8 cellular contexts compared by ENCODE assay signal in the genomic region with DNA sequence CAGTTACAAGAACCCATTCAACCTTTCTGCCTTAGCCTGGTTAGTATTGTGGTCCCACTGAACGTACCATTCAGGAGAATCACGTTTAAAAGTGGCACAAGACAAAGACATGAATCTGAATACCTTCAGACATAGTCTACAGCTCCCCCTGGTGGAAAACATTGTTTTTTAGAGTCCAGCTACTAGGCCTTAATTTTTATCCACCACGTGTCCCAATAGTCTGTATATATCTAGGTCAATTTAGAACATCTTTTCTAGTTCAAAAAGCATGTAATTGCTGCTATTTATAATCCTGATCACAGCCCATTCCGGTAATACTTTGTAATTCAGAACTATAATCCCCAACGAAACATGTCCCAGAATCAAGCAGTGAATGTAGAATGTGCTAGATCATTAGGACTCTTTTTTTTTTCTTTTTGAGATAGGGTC. TPM values are rescaled to one million over a fixed set of nuclear protein-coding genes. Genes with fewer than 3 reads are reported as not detected.
DNase-seq lines count a peak whose midpoint lies in the region; ATAC-seq, FAIRE-seq and TF ChIP-seq lines count a peak whose summit lies in the region.

No MANE protein-coding gene starts in this region.

- H3K9me3 Mint-ChIP-seq in T-helper 2 cell treated with Interferon-gamma antibody and Interleukin-4, amounts not matched to agents 5 μg/mL and 100 μg/mL, for 36 hours: no peaks in the 10 kb centered on the region
- no peaks in the 10 kb centered on the region for H3K9me3 Mint-ChIP-seq in stimulated activated naive CD8-positive, alpha-beta T cell treated with anti-CD3 and anti-CD28 coated beads, Interleukin-15, amount 100 ng/mL, for 72 hours

- peak; percentile 71 to 77 (median 76) for ATAC-seq in right lobe of liver
- ATAC-seq in stimulated activated naive CD8-positive, alpha-beta T cell treated with anti-CD3 and anti-CD28 coated beads, Interleukin-15, amount 100 ng/mL, for 72 hours: peak; percentile 60
- ATAC-seq in HG03135 (IDR thresholded peaks at IDR 0.05; ENCODE audit: unreplicated experiment): no peak

- 5% methylated on average over 5 of the region's 5 CpGs for whole genome bisulfite sequencing in right lobe of liver (ENCODE audit: insufficient coverage, low coverage, low lambda C conversion rate, missing lambda C conversion rate)

- H3K27ac ChIP-seq in right lobe of liver: no peak overlapping the region

- intact Hi-C loops in right lobe of liver (cut with DNase I): loop anchor here in 1 of 2 donors (5.0 kb wide), 1 partner anchor 76 kb away; no protein-coding TSS in a partner anchor

- H3K27ac Mint-ChIP-seq in T-helper 2 cell treated with Interferon-gamma antibody and Interleukin-4, amounts not matched to agents 5 μg/mL and 100 μg/mL, for 36 hours: no peak overlapping the region
- H3K27ac Mint-ChIP-seq in stimulated activated naive CD8-positive, alpha-beta T cell treated with anti-CD3 and anti-CD28 coated beads, Interleukin-15, amount 100 ng/mL, for 72 hours: peak overlapping the region in 1 of 2 donors; percentile 22

- no peaks in the 10 kb centered on the region for H3K36me3 ChIP-seq in right lobe of liver

- H3K9me3 ChIP-seq in right lobe of liver: no peaks in the 10 kb centered on the region

- no peak overlapping the region for H3K4me3 ChIP-seq in right lobe of liver

- H3K4me1 ChIP-seq in right lobe of liver: peaks cover 0 to 5% (median 0%) of the 10 kb centered on the region in 4 donors

- DNase-seq in A172 (ENCODE audit: low spot score): peak; percentile 85
- peak; percentile 68 for DNase-seq in GM04504 (ENCODE audit: low read depth)
- peak; percentile 92 for DNase-seq in NCI-H1694 treated with DMSO at 0.1 percent for 48 hours (lab: John Stamatoyannopoulos, UW)
- DNase-seq in T-helper 2 cell treated with Interferon-gamma antibody and Interleukin-4, amounts not matched to agents 5 μg/mL and 100 μg/mL, for 36 hours (ENCODE audit: low spot score): peak; percentile 37
- DNase-seq in right lobe of liver: peak in 1 of 3 donors; percentile 42
- peak; percentile 55 to 66 for DNase-seq in stimulated activated naive CD8-positive, alpha-beta T cell treated with anti-CD3 and anti-CD28 coated beads, Interleukin-15, amount 100 ng/mL, for 72 hours

- no peak for TF ChIP-seq POLR2A in right lobe of liver (IDR thresholded peaks at IDR 0.05)

- peak; percentile 67 to 80 (median 73) for TF ChIP-seq CTCF in right lobe of liver (IDR thresholded peaks at IDR 0.05)

- no peaks in the 10 kb centered on the region for H3K36me3 Mint-ChIP-seq in T-helper 2 cell treated with Interferon-gamma antibody and Interleukin-4, amounts not matched to agents 5 μg/mL and 100 μg/mL, for 36 hours (ENCODE audit: low read depth)

- peak; percentile 71 for FAIRE-seq in colon (lab: Jason Lieb, UNC)

- H3K27me3 Mint-ChIP-seq in T-helper 2 cell treated with Interferon-gamma antibody and Interleukin-4, amounts not matched to agents 5 μg/mL and 100 μg/mL, for 36 hours (ENCODE audit: low read depth): no peaks in the 10 kb centered on the region
- H3K27me3 Mint-ChIP-seq in stimulated activated naive CD8-positive, alpha-beta T cell treated with anti-CD3 and anti-CD28 coated beads, Interleukin-15, amount 100 ng/mL, for 72 hours: peaks cover 6% of the 10 kb centered on the region

- no peak overlapping the region for H3K4me3 Mint-ChIP-seq in T-helper 2 cell treated with Interferon-gamma antibody and Interleukin-4, amounts not matched to agents 5 μg/mL and 100 μg/mL, for 36 hours
- H3K4me3 Mint-ChIP-seq in stimulated activated naive CD8-positive, alpha-beta T cell treated with anti-CD3 and anti-CD28 coated beads, Interleukin-15, amount 100 ng/mL, for 72 hours: no peak overlapping the region

- H3K4me1 Mint-ChIP-seq in T-helper 2 cell treated with Interferon-gamma antibody and Interleukin-4, amounts not matched to agents 5 μg/mL and 100 μg/mL, for 36 hours (ENCODE audit: low read depth): peaks cover 24% of the 10 kb centered on the region
- H3K4me1 Mint-ChIP-seq in stimulated activated naive CD8-positive, alpha-beta T cell treated with anti-CD3 and anti-CD28 coated beads, Interleukin-15, amount 100 ng/mL, for 72 hours: peaks cover 22% of the 10 kb centered on the region

- no peaks in the 10 kb centered on the region for H3K27me3 ChIP-seq in right lobe of liver

RNA-seq across cellular contexts. Expression of gene GUCY2D, which starts 13.7 kb away (rescaled TPM):
- total RNA-seq in A172 (2014; rRNA removed; shearing (Covaris generic)): not detected in 2 replicates
- total RNA-seq in right lobe of liver: under 1 TPM in 1 of 6 experiments, not detected in 5; 0.33 TPM

RNA-seq across cellular contexts. Expression of gene ALOX15B, which starts 50.1 kb away (rescaled TPM):
- 0.14 TPM in 1 of 2 replicates, not detected in the other for total RNA-seq in A172 (2014; rRNA removed; shearing (Covaris generic))
- total RNA-seq in right lobe of liver: 1 to 10 TPM in 2 of 6 experiments, under 1 TPM in 4; 0.22 to 2.2 (median 0.72) TPM

RNA-seq across cellular contexts. Expression of gene CNTROB, which starts 56.8 kb away (rescaled TPM):
- total RNA-seq in A172 (2014; rRNA removed; shearing (Covaris generic)): 34.5 and 35.4 TPM in 2 replicates
- total RNA-seq in right lobe of liver: 10 to 100 TPM in 2 of 6 experiments, 1 to 10 TPM in 4; 7.3 to 12.7 (median 9.4) TPM

RNA-seq across cellular contexts. Expression of gene TRAPPC1, which starts 57.0 kb away (rescaled TPM):
- total RNA-seq in A172 (2014; rRNA removed; shearing (Covaris generic)): 54.2 and 64.2 TPM in 2 replicates
- total RNA-seq in right lobe of liver: 10 to 100 TPM; 43.7 to 57.1 (median 48.3) TPM

RNA-seq across cellular contexts. Expression of gene KCNAB3, which starts 59.1 kb away (rescaled TPM):
- total RNA-seq in A172 (2014; rRNA removed; shearing (Covaris generic)): 0.38 and 0.55 TPM in 2 replicates
- total RNA-seq in right lobe of liver: 1 to 10 TPM in 3 of 6 experiments, under 1 TPM in 2, not detected in 1; 0.61 to 2.9 (median 1.0) TPM
